Comparison of ENCODE assay signal across 8 cellular contexts in genomic region chr9:19127881-19128719, GRCh38. TPM values are rescaled to one million over a fixed set of nuclear protein-coding genes. Genes with fewer than 3 reads are reported as not detected.
DNase-seq lines count a peak whose midpoint lies in the region; ATAC-seq and TF ChIP-seq lines count a peak whose summit lies in the region.

No MANE protein-coding gene starts in this region.

- H3K4me3 Mint-ChIP-seq in glutamatergic neuron (ENCODE audit: unreplicated experiment): peak overlapping the region; percentile 91
- H3K4me3 Mint-ChIP-seq in progenitor cell of endocrine pancreas (ENCODE audit: low read depth): peak overlapping the region; percentile 92

- ATAC-seq in GM21515 (IDR thresholded peaks at IDR 0.05; ENCODE audit: unreplicated experiment): peak; percentile 20

- H3K27me3 Mint-ChIP-seq in glutamatergic neuron (ENCODE audit: unreplicated experiment) (peaks cover 8% of the 10 kb centered on the region), progenitor cell of endocrine pancreas (no peaks in the 10 kb centered on the region)

- H3K4me1 ChIP-seq in BE2C: peaks cover 6% of the 10 kb centered on the region; the same call in 1 of the 2 replicates

- no peaks in the 10 kb centered on the region for H3K9me3 ChIP-seq in BE2C

- H3K4me1 Mint-ChIP-seq in glutamatergic neuron (ENCODE audit: low read depth, unreplicated experiment): peaks cover 10% of the 10 kb centered on the region
- peaks cover 45% of the 10 kb centered on the region for H3K4me1 Mint-ChIP-seq in progenitor cell of endocrine pancreas (ENCODE audit: low read depth)

- no peaks in the 10 kb centered on the region for H3K27me3 ChIP-seq in BE2C

- peak overlapping the region; percentile 68 for H3K4me3 ChIP-seq in BE2C (ENCODE audit: low read depth, low read length)

- peak overlapping the region; percentile 82 for H3K27ac Mint-ChIP-seq in glutamatergic neuron (ENCODE audit: unreplicated experiment)
- peak overlapping the region; percentile 89 for H3K27ac Mint-ChIP-seq in progenitor cell of endocrine pancreas

- no peaks in the 10 kb centered on the region for H3K36me3 Mint-ChIP-seq in glutamatergic neuron (ENCODE audit: unreplicated experiment)
- H3K36me3 Mint-ChIP-seq in progenitor cell of endocrine pancreas (ENCODE audit: insufficient read depth): peaks cover 12% of the 10 kb centered on the region

- DNase-seq in BE2C (peak; percentile 40), M059J (ENCODE audit: low read depth) (peak; percentile 55), glutamatergic neuron (peak; percentile 38), progenitor cell of endocrine pancreas (ENCODE audit: low spot score, unreplicated experiment) (peak; percentile 11), NCI-H2029 (lab: John Stamatoyannopoulos, UW) (no peak), AG20443 (ENCODE audit: low spot score) (no peak)
- DNase-seq in activated effector memory CD4-positive, alpha-beta T cell treated with anti-CD3 and anti-CD28 coated beads, Interleukin-2, amount 50 U/mL, for 16 hours: peak; percentile 64

- peaks cover 4% of the 10 kb centered on the region for H3K36me3 ChIP-seq in BE2C

- H3K9me3 Mint-ChIP-seq in glutamatergic neuron (ENCODE audit: unreplicated experiment): peaks cover 4% of the 10 kb centered on the region
- no peaks in the 10 kb centered on the region for H3K9me3 Mint-ChIP-seq in progenitor cell of endocrine pancreas (ENCODE audit: low read depth)

- TF ChIP-seq CTCF in BE2C (IDR thresholded peaks at IDR 0.05; ENCODE audit: low read depth, low read length): no peak
- no peak for TF ChIP-seq CTCF in glutamatergic neuron (IDR thresholded peaks at IDR 0.05; ENCODE audit: partially characterized antibody, unreplicated experiment)
- TF ChIP-seq CTCF in progenitor cell of endocrine pancreas (IDR thresholded peaks at IDR 0.05; ENCODE audit: unreplicated experiment): no peak

RNA-seq across cellular contexts. Expression of gene PLIN2, which starts 0.8 kb away (rescaled TPM):
- polyA plus RNA-seq in BE2C (2012; ENCODE audit: insufficient read depth, insufficient read length, low read depth): 14.3 TPM
- total RNA-seq in M059J (2014; rRNA removed; shearing (Covaris generic)): 82.0 and 96.6 TPM in 2 replicates
- 36.9 TPM for total RNA-seq in glutamatergic neuron (ENCODE audit: unreplicated experiment)
- total RNA-seq in progenitor cell of endocrine pancreas: 98.1 and 99.5 TPM in 2 replicates

RNA-seq across cellular contexts. Expression of gene HAUS6, which starts 25.4 kb away (rescaled TPM):
- 5.4 TPM for polyA plus RNA-seq in BE2C (2012; ENCODE audit: insufficient read depth, insufficient read length, low read depth)
- total RNA-seq in M059J (2014; rRNA removed; shearing (Covaris generic)): 18.8 and 28.4 TPM in 2 replicates
- 18.3 TPM for total RNA-seq in glutamatergic neuron (ENCODE audit: unreplicated experiment)
- total RNA-seq in progenitor cell of endocrine pancreas: 17.4 and 17.6 TPM in 2 replicates

Comparison
In these comparisons a context has a peak if more than half of its experiments do, and no peak if none do; other contexts are left out.
1. DNase-seq: peak in BE2C (single experiment), M059J (single experiment), activated effector memory CD4-positive, alpha-beta T cell treated with anti-CD3 and anti-CD28 coated beads, Interleukin-2, amount 50 U/mL, for 16 hours (single experiment), glutamatergic neuron (single experiment) and progenitor cell of endocrine pancreas (single experiment); none in NCI-H2029 (single experiment) and AG20443 (single experiment).